Comparison of ENCODE assay signal across 32 cellular contexts in genomic region chr14:68229423-68229831, GRCh38.
DNase-seq lines count a peak whose midpoint lies in the region; ATAC-seq, FAIRE-seq and TF ChIP-seq lines count a peak whose summit lies in the region.
"Had no signal": no experiment of that assay in that cellular context is flagged by ENCODE, and none has a peak within 500 bp of the region (broad histone marks: within the 10 kb centered on the region; RNA-seq: fewer than 3 reads in every experiment).

No MANE protein-coding gene starts in this region.

- 90 to 99% (median 93%) methylated on average over 3 of the region's 3 CpGs for WGBS in psoas muscle, 3 donors

- no peaks in the 10 kb centered on the region for H3K36me3 ChIP-seq in psoas muscle (ENCODE audit: insufficient read depth in 1 of 2, low read depth in 1 of 2)

- no peaks in the 10 kb centered on the region for H3K27me3 ChIP-seq in psoas muscle (ENCODE audit: insufficient read depth in 3 of 3, low read length in 2 of 3)
- H3K27me3 ChIP-seq: hepatocyte had no signal

- no peaks in the 10 kb centered on the region for H3K36me3 Mint-ChIP-seq in activated T-cell treated with anti-CD3 and anti-CD28 coated beads, Interleukin-2, amount 50 U/mL, for 4 hours (ENCODE audit: insufficient read depth)
- no peaks in the 10 kb centered on the region for H3K36me3 Mint-ChIP-seq in activated T-cell treated with anti-CD3 and anti-CD28 coated beads, Interleukin-2, amount 50 U/mL, for 72 hours (ENCODE audit: insufficient read depth in 2 of 2)
- H3K36me3 Mint-ChIP-seq: natural killer cell had no signal

- no peak overlapping the region for H3K4me3 Mint-ChIP-seq in activated T-cell treated with anti-CD3 and anti-CD28 coated beads, Interleukin-2, amount 50 U/mL, for 4 hours
- H3K4me3 Mint-ChIP-seq in activated T-cell treated with anti-CD3 and anti-CD28 coated beads, Interleukin-2, amount 50 U/mL, for 72 hours = peak overlapping the region in 1 of 2 donors; percentile 72
- H3K4me3 Mint-ChIP-seq: B cell; CD4-positive, alpha-beta memory T cell; natural killer cell had no signal

- FAIRE-seq in HTR-8/SVneo (lab: Jason Lieb, UNC) = peak; percentile 96
- FAIRE-seq: astrocyte, D721Med had no signal

- peaks cover 7% of the 10 kb centered on the region for H3K4me1 Mint-ChIP-seq in activated T-cell treated with anti-CD3 and anti-CD28 coated beads, Interleukin-2, amount 50 U/mL, for 4 hours (ENCODE audit: low read depth)
- H3K4me1 Mint-ChIP-seq in activated T-cell treated with anti-CD3 and anti-CD28 coated beads, Interleukin-2, amount 50 U/mL, for 72 hours (ENCODE audit: low read depth) = no peaks in the 10 kb centered on the region
- H3K4me1 Mint-ChIP-seq: B cell; CD4-positive, alpha-beta memory T cell; natural killer cell had no signal

- H3K9me3 Mint-ChIP-seq in activated T-cell treated with anti-CD3 and anti-CD28 coated beads, Interleukin-2, amount 50 U/mL, for 4 hours = no peaks in the 10 kb centered on the region
- H3K9me3 Mint-ChIP-seq in activated T-cell treated with anti-CD3 and anti-CD28 coated beads, Interleukin-2, amount 50 U/mL, for 72 hours = peaks cover 0 to 1% of the 10 kb centered on the region in 2 donors
- H3K9me3 Mint-ChIP-seq: natural killer cell had no signal

- no peak for DNase-seq in activated T-cell treated with anti-CD3 and anti-CD28 coated beads, Interleukin-2, amount 50 U/mL, for 4 hours
- DNase-seq in activated T-cell treated with anti-CD3 and anti-CD28 coated beads, Interleukin-2, amount 50 U/mL, for 1 hour = no peak
- DNase-seq in HTR-8/SVneo (ENCODE audit: insufficient read length, low spot score) = no peak
- peak in 1 of 2 donors; percentile 14 for DNase-seq in activated T-cell treated with anti-CD3 and anti-CD28 coated beads, Interleukin-2, amount 50 U/mL, for 72 hours
- DNase-seq in psoas muscle = no peak
- DNase-seq in T1000 (lab: John Stamatoyannopoulos, UW) = no peak
- no peak for DNase-seq in substantia nigra (lab: John Stamatoyannopoulos, UW)
- DNase-seq: ACHN; activated CD4-positive, CD25-positive, alpha-beta regulatory T cell; activated naive CD4-positive, alpha-beta T cell treated with anti-CD3 and anti-CD28 coated beads, Interleukin-2, amount 50 U/mL, for 16 hours; CD4-positive, alpha-beta memory T cell; cortex of kidney; DND-41; effector memory CD4-positive, alpha-beta T cell; Kasumi-1; natural killer cell; NCI-H1417 treated with DMSO at 0.1 percent for 48 hours; NCI-H2029 treated with DMSO at 0.1 percent for 48 hours; NCI-H526; nucleus accumbens; OCI-M1; stimulated activated CD4-positive, alpha-beta T cell treated with anti-CD3 and anti-CD28 coated beads, Interleukin-4, amount 100 ng/mL, for 4 hours; T-helper 1 cell had no signal

- peak overlapping the region; percentile 86 for H3K27ac Mint-ChIP-seq in activated T-cell treated with anti-CD3 and anti-CD28 coated beads, Interleukin-2, amount 50 U/mL, for 72 hours
- H3K27ac Mint-ChIP-seq: B cell; CD4-positive, alpha-beta memory T cell; natural killer cell had no signal

- no peak overlapping the region for H3K4me3 ChIP-seq in psoas muscle
- H3K4me3 ChIP-seq: hepatocyte, lung, SK-N-MC had no signal

- TF ChIP-seq CTCF in psoas muscle (IDR thresholded peaks at IDR 0.05) = no peak

- ATAC-seq in activated T-cell treated with anti-CD3 and anti-CD28 coated beads, Interleukin-2, amount 50 U/mL, for 4 hours = peak; percentile 47 to 55
- peak; percentile 68 to 69 for ATAC-seq in activated T-cell treated with anti-CD3 and anti-CD28 coated beads, Interleukin-2, amount 50 U/mL, for 72 hours (replicated peaks in 1 of 2)
- ATAC-seq in psoas muscle = peak in 1 of 4 donors; percentile 32
- ATAC-seq: natural killer cell, sciatic nerve had no signal

- intact Hi-C loops in psoas muscle (cut with DNase I) = no loop called here

- H3K27ac ChIP-seq in psoas muscle = peak overlapping the region; percentile 47
- H3K27ac ChIP-seq in substantia nigra (ENCODE audit: low read depth, low read length, poor library complexity, severe bottlenecking) = no peak overlapping the region
- H3K27ac ChIP-seq: epithelial cell of prostate, hepatocyte, SK-N-MC had no signal

- no peaks in the 10 kb centered on the region for H3K27me3 Mint-ChIP-seq in activated T-cell treated with anti-CD3 and anti-CD28 coated beads, Interleukin-2, amount 50 U/mL, for 4 hours (ENCODE audit: low read depth)
- H3K27me3 Mint-ChIP-seq in activated T-cell treated with anti-CD3 and anti-CD28 coated beads, Interleukin-2, amount 50 U/mL, for 72 hours (ENCODE audit: low read depth) = no peaks in the 10 kb centered on the region
- H3K27me3 Mint-ChIP-seq: B cell; CD4-positive, alpha-beta memory T cell; progenitor cell of endocrine pancreas had no signal

- no peaks in the 10 kb centered on the region for H3K9me3 ChIP-seq in psoas muscle

- peaks cover 35% of the 10 kb centered on the region for H3K4me1 ChIP-seq in psoas muscle
